In genomic region chr13:49690990-49691886, GRCh38 we compare ENCODE assay signal across 1 cellular context.
A peak's percentile ranks its signal among the peaks of the same experiment; 100 is the strongest.
TF ChIP-seq lines count a peak whose summit lies in the region.

TSS of gene EBPL (minus strand) at chr13:49691486. CDS start at chr13:49691424, 62 bp downstream.

TF ChIP-seq in GM23338, 12 proteins besides CTCF, POLR2A, EP300 and RAD21 (continued from another document):
- TF ChIP-seq REST (IDR thresholded peaks at IDR 0.05; ENCODE audit: unreplicated experiment) = no peak
- TF ChIP-seq STAT1 (IDR thresholded peaks at IDR 0.05; ENCODE audit: unreplicated experiment) = no peak
- no peak for TF ChIP-seq CREB1 (CRISPR knock-in tag; IDR thresholded peaks at IDR 0.05; ENCODE audit: low read depth)
- TF ChIP-seq EZH2 (IDR thresholded peaks at IDR 0.05; ENCODE audit: low read depth, unreplicated experiment) = no peak
- no peak for TF ChIP-seq ZNF462 (CRISPR knock-in tag; IDR thresholded peaks at IDR 0.05)
- TF ChIP-seq EZH2phosphoT487 (IDR thresholded peaks at IDR 0.05; ENCODE audit: unreplicated experiment) = no peak
- peak; percentile 45; the same call in 1 of the 2 replicates for TF ChIP-seq ZNF114 (CRISPR knock-in tag; IDR thresholded peaks at IDR 0.05)
- TF ChIP-seq ZNF331 (CRISPR knock-in tag; IDR thresholded peaks at IDR 0.05; ENCODE audit: low read depth) = no peak
